In the genomic region with DNA sequence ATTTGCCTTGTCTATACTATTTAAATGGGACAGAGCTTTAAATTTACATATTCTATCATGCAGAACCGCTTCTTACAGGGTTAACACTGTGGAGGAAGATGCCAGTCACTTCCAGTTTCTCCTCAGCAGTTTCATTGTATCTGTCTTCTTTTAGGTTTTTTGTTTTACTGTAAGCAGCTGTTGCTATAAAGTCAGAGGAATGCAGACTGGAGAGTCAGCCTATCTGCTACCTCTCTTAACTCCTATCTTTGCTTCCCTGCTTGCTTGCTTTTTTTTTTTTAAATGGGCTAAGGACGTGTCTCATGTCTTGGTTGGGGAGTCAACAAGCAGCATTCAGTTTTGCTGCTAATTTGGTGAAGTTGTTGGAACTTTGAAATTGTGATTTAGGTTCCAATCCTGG, we compare ENCODE assay signal across 8 cellular contexts. TPM values are rescaled to one million over a fixed set of nuclear protein-coding genes. Genes with fewer than 3 reads are reported as not detected.
DNase-seq lines count a peak whose midpoint lies in the region; ATAC-seq and TF ChIP-seq lines count a peak whose summit lies in the region.

No MANE protein-coding gene starts in this region.

- no peak overlapping the region for H3K9ac ChIP-seq in Karpas-422 (ENCODE audit: low read length)

- no peaks in the 10 kb centered on the region for H3K36me3 ChIP-seq in Karpas-422 (ENCODE audit: insufficient read depth, low read length)

- DNase-seq in activated CD8-positive, alpha-beta T cell treated with anti-CD3 and anti-CD28 coated beads for 36 hours: no peak
- DNase-seq in activated CD8-positive, alpha-beta T cell treated with anti-CD3 and anti-CD28 coated beads, Interleukin-2, amount 10 ng/mL, durations not matched to agents 7 days and 5 days: no peak
- DNase-seq in Karpas-422: no peak
- DNase-seq in Kasumi-1 (lab: John Stamatoyannopoulos, UW): no peak
- DNase-seq in ureter (ENCODE audit: low spot score): no peak
- no peak for DNase-seq in NCI-H1092 treated with DMSO at 0.1 percent for 48 hours (lab: John Stamatoyannopoulos, UW)

- peak; percentile 46 for ATAC-seq in activated CD8-positive, alpha-beta T cell treated with anti-CD3 and anti-CD28 coated beads for 36 hours
- no peak for ATAC-seq in activated CD8-positive, alpha-beta T cell treated with anti-CD3 and anti-CD28 coated beads, Interleukin-2, amount 10 ng/mL, durations not matched to agents 7 days and 5 days
- peak; percentile 91 for ATAC-seq in HG02571 (IDR thresholded peaks at IDR 0.05; ENCODE audit: unreplicated experiment)

- H3K9me3 Mint-ChIP-seq in activated CD8-positive, alpha-beta T cell treated with anti-CD3 and anti-CD28 coated beads for 36 hours: no peaks in the 10 kb centered on the region
- H3K9me3 Mint-ChIP-seq in activated CD8-positive, alpha-beta T cell treated with anti-CD3 and anti-CD28 coated beads, Interleukin-2, amount 10 ng/mL, durations not matched to agents 7 days and 5 days (ENCODE audit: insufficient read depth): no peaks in the 10 kb centered on the region
- no peaks in the 10 kb centered on the region for H3K9me3 Mint-ChIP-seq in nephron

- CTCF ChIA-PET in activated CD8-positive, alpha-beta T cell treated with anti-CD3 and anti-CD28 coated beads for 36 hours (lab: Charles Lee): interaction anchor here (0.9 kb wide), 1 partner anchor 12 kb away, joined by 3 read pairs; no protein-coding TSS in a partner anchor
- CTCF ChIA-PET in activated CD8-positive, alpha-beta T cell treated with anti-CD3 and anti-CD28 coated beads, Interleukin-2, amount 10 ng/mL, durations not matched to agents 7 days and 5 days (lab: Charles Lee): no interaction called here

- POLR2A ChIA-PET in activated CD8-positive, alpha-beta T cell treated with anti-CD3 and anti-CD28 coated beads for 36 hours (lab: Charles Lee): interaction anchor here (0.6 kb wide), 1 partner anchor 260 kb away, joined by 3 read pairs; no protein-coding TSS in a partner anchor
- POLR2A ChIA-PET in activated CD8-positive, alpha-beta T cell treated with anti-CD3 and anti-CD28 coated beads, Interleukin-2, amount 10 ng/mL, durations not matched to agents 7 days and 5 days (lab: Charles Lee): no interaction called here

- peak overlapping the region; percentile 13 for H3K4me3 Mint-ChIP-seq in activated CD8-positive, alpha-beta T cell treated with anti-CD3 and anti-CD28 coated beads for 36 hours
- H3K4me3 Mint-ChIP-seq in activated CD8-positive, alpha-beta T cell treated with anti-CD3 and anti-CD28 coated beads, Interleukin-2, amount 10 ng/mL, durations not matched to agents 7 days and 5 days: no peak overlapping the region
- H3K4me3 Mint-ChIP-seq in nephron: peak overlapping the region in 1 of 3 experiments; percentile 23

- no peaks in the 10 kb centered on the region for H3K9me3 ChIP-seq in Karpas-422 (ENCODE audit: low read length)

- H4K20me1 ChIP-seq in Karpas-422 (ENCODE audit: insufficient read depth, low read depth, low read length): peaks cover 11% of the 10 kb centered on the region

- peak overlapping the region; percentile 37 for H3K27ac ChIP-seq in Karpas-422 (ENCODE audit: low read length)

- no peak overlapping the region for H2AFZ ChIP-seq in Karpas-422 (ENCODE audit: low read length)

- no peaks in the 10 kb centered on the region for H3K27me3 Mint-ChIP-seq in activated CD8-positive, alpha-beta T cell treated with anti-CD3 and anti-CD28 coated beads for 36 hours
- H3K27me3 Mint-ChIP-seq in activated CD8-positive, alpha-beta T cell treated with anti-CD3 and anti-CD28 coated beads, Interleukin-2, amount 10 ng/mL, durations not matched to agents 7 days and 5 days (ENCODE audit: low read depth): no peaks in the 10 kb centered on the region
- no peaks in the 10 kb centered on the region for H3K27me3 Mint-ChIP-seq in nephron (ENCODE audit: low read depth)

- H3K79me2 ChIP-seq in Karpas-422 (ENCODE audit: low read length): peaks cover 100% of the 10 kb centered on the region

- H3K27me3 ChIP-seq in Karpas-422 (ENCODE audit: low read length): no peaks in the 10 kb centered on the region

- H3K4me2 ChIP-seq in Karpas-422 (ENCODE audit: low read depth, low read length, poor library complexity, severe bottlenecking): peak overlapping the region; percentile 43

- H3K27ac Mint-ChIP-seq in activated CD8-positive, alpha-beta T cell treated with anti-CD3 and anti-CD28 coated beads for 36 hours: peak overlapping the region; percentile 68
- no peak overlapping the region for H3K27ac Mint-ChIP-seq in activated CD8-positive, alpha-beta T cell treated with anti-CD3 and anti-CD28 coated beads, Interleukin-2, amount 10 ng/mL, durations not matched to agents 7 days and 5 days
- peak overlapping the region; percentile 47 to 71 (median 64) for H3K27ac Mint-ChIP-seq in nephron

- H3K4me3 ChIP-seq in Karpas-422 (ENCODE audit: low read length): peak overlapping the region; percentile 2; the same call in 1 of the 2 replicates

- peaks cover 91% of the 10 kb centered on the region for H3K4me1 Mint-ChIP-seq in activated CD8-positive, alpha-beta T cell treated with anti-CD3 and anti-CD28 coated beads for 36 hours (ENCODE audit: low read depth)
- peaks cover 62% of the 10 kb centered on the region for H3K4me1 Mint-ChIP-seq in activated CD8-positive, alpha-beta T cell treated with anti-CD3 and anti-CD28 coated beads, Interleukin-2, amount 10 ng/mL, durations not matched to agents 7 days and 5 days (ENCODE audit: low read depth)
- H3K4me1 Mint-ChIP-seq in nephron: peaks cover 81% of the 10 kb centered on the region

- H3K36me3 Mint-ChIP-seq in activated CD8-positive, alpha-beta T cell treated with anti-CD3 and anti-CD28 coated beads for 36 hours (ENCODE audit: low read depth): peaks cover 3% of the 10 kb centered on the region
- peaks cover 2% of the 10 kb centered on the region for H3K36me3 Mint-ChIP-seq in activated CD8-positive, alpha-beta T cell treated with anti-CD3 and anti-CD28 coated beads, Interleukin-2, amount 10 ng/mL, durations not matched to agents 7 days and 5 days (ENCODE audit: low read depth)
- H3K36me3 Mint-ChIP-seq in nephron (ENCODE audit: low read depth): peaks cover 8% of the 10 kb centered on the region

- no peak for TF ChIP-seq CTCF in activated CD8-positive, alpha-beta T cell treated with anti-CD3 and anti-CD28 coated beads for 36 hours (IDR thresholded peaks at IDR 0.05)
- no peak for TF ChIP-seq CTCF in nephron (IDR thresholded peaks at IDR 0.05; ENCODE audit: unreplicated experiment in 3 of 3)

- no peaks in the 10 kb centered on the region for H3K9me2 ChIP-seq in Karpas-422 (replicated peaks; ENCODE audit: insufficient read depth, low read length)

- intact Hi-C loops in activated CD8-positive, alpha-beta T cell treated with anti-CD3 and anti-CD28 coated beads for 36 hours (cut with micrococcal nuclease): no loop called here

- H3K4me1 ChIP-seq in Karpas-422 (ENCODE audit: low read length): peaks cover 42% of the 10 kb centered on the region

RNA-seq across cellular contexts. Expression of a gene that starts 8.9 kb away (rescaled TPM):
- 10 to 100 TPM; 19.3 to 20.0 TPM for total RNA-seq in activated CD8-positive, alpha-beta T cell treated with anti-CD3 and anti-CD28 coated beads for 36 hours
- total RNA-seq in activated CD8-positive, alpha-beta T cell treated with anti-CD3 and anti-CD28 coated beads, Interleukin-2, amount 10 ng/mL, durations not matched to agents 7 days and 5 days: 10 to 100 TPM; 26.1 to 26.5 TPM
- 22.8 and 30.3 TPM in 2 replicates for total RNA-seq in Karpas-422 (2014; rRNA removed; shearing (Covaris generic); ENCODE audit: low replicate concordance)
- total RNA-seq in ureter: 51.2 TPM
